ENCODE assay signal across 1 cellular context in genomic region chr16:25013751-25014499, GRCh38.
A peak's percentile ranks its signal among the peaks of the same experiment; 100 is the strongest.
TF ChIP-seq lines count a peak whose summit lies in the region.

No MANE protein-coding gene starts in this region.

TF ChIP-seq in GM12878, 131 proteins besides CTCF, POLR2A, EP300 and RAD21 (continued from another document):
- TF ChIP-seq BCLAF1 (IDR thresholded peaks at IDR 0.05) (no peak), BMI1 (IDR thresholded peaks at IDR 0.05; ENCODE audit: borderline replicate concordance) (no peak), SMAD1 (IDR thresholded peaks at IDR 0.05; ENCODE audit: low read depth, partially characterized antibody) (peak; percentile 48), ZNF384 (IDR thresholded peaks at IDR 0.05; ENCODE audit: borderline replicate concordance, low read depth, low read length) (peak; percentile 82)
